Comparison of ENCODE assay signal across 10 cellular contexts in the genomic region with DNA sequence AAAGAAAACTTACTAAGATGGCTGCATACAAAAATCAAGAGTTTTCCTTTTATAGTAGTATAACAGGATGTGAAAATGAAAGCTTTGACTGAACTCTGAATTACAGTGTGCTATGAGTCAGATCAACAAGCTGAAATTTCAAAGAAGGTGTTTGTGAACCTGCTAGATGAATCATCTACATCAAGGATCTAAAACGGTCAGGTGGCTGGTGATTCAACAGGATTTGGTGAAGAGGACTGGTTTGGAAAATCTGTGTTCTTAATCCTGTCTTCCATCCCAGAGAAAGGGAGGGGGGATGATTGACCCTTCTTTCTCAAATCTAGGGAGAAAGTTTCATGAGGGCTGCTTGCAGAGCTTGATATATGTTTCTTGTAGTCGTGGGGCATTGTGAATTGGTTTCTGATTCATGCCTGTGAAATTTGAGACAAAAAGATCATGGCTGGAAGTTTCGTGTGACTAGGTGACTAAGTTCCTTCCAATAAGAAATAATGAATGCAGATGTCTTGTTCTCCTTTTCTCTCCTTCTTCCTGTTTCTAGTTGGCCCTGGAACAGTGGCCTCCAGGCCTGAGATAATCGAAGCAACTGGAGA.
DNase-seq lines count a peak whose midpoint lies in the region; ATAC-seq, FAIRE-seq and TF ChIP-seq lines count a peak whose summit lies in the region.
"Had no signal": no experiment of that assay in that cellular context is flagged by ENCODE, and none has a peak within 500 bp of the region (broad histone marks: within the 10 kb centered on the region; RNA-seq: fewer than 3 reads in every experiment).

No MANE protein-coding gene starts in this region.

- no peaks in the 10 kb centered on the region for H3K27me3 ChIP-seq in endodermal cell (ENCODE audit: control insufficient read depth, insufficient read depth, low read length, poor library complexity, severe bottlenecking)
- H3K27me3 ChIP-seq: right lobe of liver had no signal

- H3K27ac ChIP-seq in endodermal cell (ENCODE audit: low read depth, low read length), result no peak overlapping the region
- H3K27ac ChIP-seq: right lobe of liver had no signal

- 74% methylated on average over 4 of the region's 4 CpGs; no CpG with 5 or more reads in 1 of the 2 experiments for WGBS in endodermal cell (ENCODE audit: insufficient coverage in 1 of 2, insufficient read length in 1 of 2), 2 experiments

- peak; percentile 100 for ATAC-seq in GM18498 (IDR thresholded peaks at IDR 0.05; ENCODE audit: unreplicated experiment)
- ATAC-seq in GM21528 (IDR thresholded peaks at IDR 0.05; ENCODE audit: low FRiP score, unreplicated experiment), result peak; percentile 99
- ATAC-seq in activated CD8-positive, alpha-beta T cell treated with anti-CD3 and anti-CD28 coated beads for 36 hours, result peak; percentile 96
- ATAC-seq in memory B cell (ENCODE audit: low read depth), result peak; percentile 60

- no peaks in the 10 kb centered on the region for H3K36me3 Mint-ChIP-seq in activated CD8-positive, alpha-beta T cell treated with anti-CD3 and anti-CD28 coated beads for 36 hours (ENCODE audit: low read depth)
- H3K36me3 Mint-ChIP-seq in memory B cell, result no peaks in the 10 kb centered on the region
- H3K36me3 Mint-ChIP-seq in endodermal cell (ENCODE audit: low read depth), result no peaks in the 10 kb centered on the region

- H3K36me3 ChIP-seq in endodermal cell (ENCODE audit: control insufficient read depth, insufficient read depth, low read length), result no peaks in the 10 kb centered on the region
- H3K36me3 ChIP-seq: right lobe of liver had no signal

- H3K9me3 Mint-ChIP-seq in activated CD8-positive, alpha-beta T cell treated with anti-CD3 and anti-CD28 coated beads for 36 hours, result no peaks in the 10 kb centered on the region
- peaks cover 2% of the 10 kb centered on the region for H3K9me3 Mint-ChIP-seq in memory B cell
- peaks cover 7% of the 10 kb centered on the region for H3K9me3 Mint-ChIP-seq in endodermal cell

- no peak for FAIRE-seq in D721Med (lab: Jason Lieb, UNC)
- FAIRE-seq: TTC549 had no signal

- no peak overlapping the region for H3K9ac ChIP-seq in endodermal cell (ENCODE audit: extremely low read depth, low read length, poor library complexity, severe bottlenecking)

- intact Hi-C loops in activated CD8-positive, alpha-beta T cell treated with anti-CD3 and anti-CD28 coated beads for 36 hours (cut with micrococcal nuclease), result no loop called here

- no peaks in the 10 kb centered on the region for H3K9me3 ChIP-seq in endodermal cell (ENCODE audit: control insufficient read depth, low read length)
- H3K9me3 ChIP-seq: right lobe of liver had no signal

- H3K4me3 Mint-ChIP-seq in activated CD8-positive, alpha-beta T cell treated with anti-CD3 and anti-CD28 coated beads for 36 hours, result no peak overlapping the region
- H3K4me3 Mint-ChIP-seq in memory B cell (peak overlapping the region; percentile 61), endodermal cell (no peak overlapping the region)

- CTCF ChIA-PET in activated CD8-positive, alpha-beta T cell treated with anti-CD3 and anti-CD28 coated beads for 36 hours (lab: Charles Lee), result interaction anchor here (1.8 kb wide), 1 partner anchor 13 kb away, joined by 5 read pairs; no protein-coding TSS in a partner anchor

- peak overlapping the region; percentile 88 for H3K27ac Mint-ChIP-seq in activated CD8-positive, alpha-beta T cell treated with anti-CD3 and anti-CD28 coated beads for 36 hours
- peak overlapping the region; percentile 77 for H3K27ac Mint-ChIP-seq in memory B cell
- no peak overlapping the region for H3K27ac Mint-ChIP-seq in endodermal cell

- POLR2A ChIA-PET in activated CD8-positive, alpha-beta T cell treated with anti-CD3 and anti-CD28 coated beads for 36 hours (lab: Charles Lee), result no interaction called here

- peaks cover 16% of the 10 kb centered on the region for H3K4me1 Mint-ChIP-seq in activated CD8-positive, alpha-beta T cell treated with anti-CD3 and anti-CD28 coated beads for 36 hours (ENCODE audit: low read depth)
- H3K4me1 Mint-ChIP-seq in memory B cell (peaks cover 7% of the 10 kb centered on the region), endodermal cell (peaks cover 5% of the 10 kb centered on the region)

- TF ChIP-seq CTCF in activated CD8-positive, alpha-beta T cell treated with anti-CD3 and anti-CD28 coated beads for 36 hours (IDR thresholded peaks at IDR 0.05), result no peak
- TF ChIP-seq CTCF in endodermal cell (conservative IDR thresholded peaks at IDR 0.05) (no peak), D721Med (IDR thresholded peaks at IDR 0.05; ENCODE audit: insufficient read depth, missing control alignments) (no peak)

- DNase-seq in HPDE6-E6E7 (ENCODE audit: extremely low spot score) (peak; percentile 85), memory B cell (ENCODE audit: low spot score in 2 of 2) (no peak), endodermal cell (no peak), NCI-H187 (lab: John Stamatoyannopoulos, UW) (no peak), D721Med (ENCODE audit: insufficient read length, low spot score) (no peak)
- DNase-seq in activated CD8-positive, alpha-beta T cell treated with anti-CD3 and anti-CD28 coated beads for 36 hours, result peak; percentile 49
- DNase-seq: right lobe of liver had no signal

- no peak overlapping the region for H3K4me3 ChIP-seq in endodermal cell (ENCODE audit: low read length)
- H3K4me3 ChIP-seq: right lobe of liver had no signal

- no peaks in the 10 kb centered on the region for H3K4me1 ChIP-seq in endodermal cell (ENCODE audit: control insufficient read depth, insufficient read depth, low read length)
- H3K4me1 ChIP-seq: right lobe of liver had no signal

- H3K27me3 Mint-ChIP-seq in activated CD8-positive, alpha-beta T cell treated with anti-CD3 and anti-CD28 coated beads for 36 hours, result peaks cover 1% of the 10 kb centered on the region
- H3K27me3 Mint-ChIP-seq in memory B cell, result no peaks in the 10 kb centered on the region
- H3K27me3 Mint-ChIP-seq in endodermal cell (ENCODE audit: insufficient read depth), result no peaks in the 10 kb centered on the region

Comparison
In these comparisons a context has a peak if more than half of its experiments do, and no peak if none do; other contexts are left out.
1. DNase-seq: peak in HPDE6-E6E7 (single experiment) and activated CD8-positive, alpha-beta T cell treated with anti-CD3 and anti-CD28 coated beads for 36 hours (single experiment); none in memory B cell (0 of 2), endodermal cell (single experiment), NCI-H187 (0 of 2) and D721Med (single experiment).
2. Peak in every context shown above with its lines, with median percentiles within 50 percentile points of each other: ATAC-seq.